Comparison of ENCODE assay signal across 8 cellular contexts in the genomic region with DNA sequence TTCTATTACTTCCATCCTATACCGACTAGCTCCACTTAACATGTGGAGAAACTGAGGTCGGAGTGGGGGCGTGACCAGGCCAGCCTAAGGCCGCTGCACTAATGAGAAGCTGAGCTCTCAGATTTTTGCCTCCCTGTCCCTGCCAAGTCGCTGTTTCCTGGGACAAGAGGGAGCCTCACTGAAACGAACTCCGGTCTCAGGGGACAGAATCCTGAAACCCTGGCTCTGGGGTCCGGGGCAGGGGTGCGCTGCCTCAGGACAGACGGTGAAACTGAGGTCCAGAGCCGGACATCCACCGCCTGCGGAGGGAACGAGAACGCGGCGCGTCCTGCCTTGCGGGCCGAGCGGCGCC. TPM values are rescaled to one million over a fixed set of nuclear protein-coding genes. Genes with fewer than 3 reads are reported as not detected.
DNase-seq lines count a peak whose midpoint lies in the region; ATAC-seq and TF ChIP-seq lines count a peak whose summit lies in the region.

No MANE protein-coding gene starts in this region.

- H3K36me3 Mint-ChIP-seq in CD4-positive, alpha-beta T cell (ENCODE audit: low read depth), result peaks cover 40% of the 10 kb centered on the region

- peak overlapping the region; percentile 61 to 63 (median 62) for H3K4me3 ChIP-seq in Peyer's patch
- peak overlapping the region in 3 of 4 experiments; percentile 32 to 55 (median 34) for H3K4me3 ChIP-seq in fibroblast of lung (replicated peaks in 1 of 4; ENCODE audit: control extremely low read depth in 1 of 4, insufficient read depth in 1 of 4, low read depth in 3 of 4, low read length in 4 of 4)
- peak overlapping the region; percentile 59 to 71 for H3K4me3 ChIP-seq in neutrophil (ENCODE audit: low read depth in 1 of 2, low read length in 1 of 2)

- ATAC-seq in CD4-positive, alpha-beta T cell (ENCODE audit: poor library complexity), result peak; percentile 3
- ATAC-seq in GM19328 (IDR thresholded peaks at IDR 0.05; ENCODE audit: unreplicated experiment) (no peak), GM18502 (IDR thresholded peaks at IDR 0.05; ENCODE audit: poor library complexity, unreplicated experiment) (no peak), GM18873 (IDR thresholded peaks at IDR 0.05; ENCODE audit: low FRiP score, unreplicated experiment) (no peak)

- peaks cover 48% of the 10 kb centered on the region for H3K4me1 Mint-ChIP-seq in CD4-positive, alpha-beta T cell (ENCODE audit: low read depth)

- H3K27me3 Mint-ChIP-seq in CD4-positive, alpha-beta T cell, result no peaks in the 10 kb centered on the region

- no peaks in the 10 kb centered on the region for H4K20me1 ChIP-seq in fibroblast of lung (ENCODE audit: control insufficient read depth, extremely low read depth, insufficient read depth, low read length)

- no peaks in the 10 kb centered on the region for H3K9me3 ChIP-seq in CD4-positive, alpha-beta T cell (ENCODE audit: control insufficient read depth, low read length)
- H3K9me3 ChIP-seq in Peyer's patch, result no peaks in the 10 kb centered on the region
- H3K9me3 ChIP-seq in fibroblast of lung (ENCODE audit: control insufficient read depth, insufficient read depth, low read depth, low read length), result no peaks in the 10 kb centered on the region
- no peaks in the 10 kb centered on the region for H3K9me3 ChIP-seq in neutrophil

- peak overlapping the region; percentile 78 for H3K9ac ChIP-seq in fibroblast of lung (ENCODE audit: insufficient read depth, low read length)

- H2AFZ ChIP-seq in fibroblast of lung (ENCODE audit: low read length), result peak overlapping the region; percentile 91

- CTCF ChIA-PET in CD4-positive, alpha-beta T cell (lab: Charles Lee), result interaction anchor here (0.8 to 1.2 kb wide), 2 partner anchors 17 to 84 kb away, joined by 4 to 5 read pairs; no protein-coding TSS in a partner anchor

- no peaks in the 10 kb centered on the region for H3K9me3 Mint-ChIP-seq in CD4-positive, alpha-beta T cell

- POLR2A ChIA-PET in CD4-positive, alpha-beta T cell (lab: Charles Lee), result interaction anchor here (0.9 to 2.0 kb wide), 10 partner anchors 12 to 101 kb away, joined by 3 to 19 read pairs (median 4); a partner anchor contains a TSS

- peak overlapping the region; percentile 90 for H3K4me3 Mint-ChIP-seq in CD4-positive, alpha-beta T cell

- no peaks in the 10 kb centered on the region for H3K79me2 ChIP-seq in fibroblast of lung (ENCODE audit: control insufficient read depth, insufficient read depth, low read length)

- intact Hi-C loops in CD4-positive, alpha-beta T cell (cut with DNase I, micrococcal nuclease), result loop anchor here (1.0 to 10.0 kb wide), 6 partner anchors 31 to 85 kb away; a partner anchor contains a TSS

- H3K4me2 ChIP-seq in fibroblast of lung (ENCODE audit: extremely low read depth, insufficient read depth, low read length), result peak overlapping the region; percentile 85

- H3K4me1 ChIP-seq in Peyer's patch (peaks cover 0 to 26% (median 8%) of the 10 kb centered on the region in 4 donors), fibroblast of lung (ENCODE audit: control insufficient read depth, extremely low read depth, insufficient read depth, low read length) (peaks cover 6% of the 10 kb centered on the region), neutrophil (ENCODE audit: control insufficient read depth in 1 of 2, insufficient read depth in 1 of 2, low read depth in 1 of 2, low read length in 1 of 2) (peaks cover 16 to 20% of the 10 kb centered on the region in 2 experiments)

- H3K27ac Mint-ChIP-seq in CD4-positive, alpha-beta T cell, result peak overlapping the region; percentile 96

- no peak for TF ChIP-seq POLR2A in Peyer's patch (IDR thresholded peaks at IDR 0.05)

- no peak for TF ChIP-seq CTCF in CD4-positive, alpha-beta T cell (IDR thresholded peaks at IDR 0.05)
- TF ChIP-seq CTCF in Peyer's patch (IDR thresholded peaks at IDR 0.05) (no peak), fibroblast of lung (conservative IDR thresholded peaks at IDR 0.05 in 1 of 2, IDR thresholded peaks at IDR 0.05 in 1 of 2; ENCODE audit: low read depth in 1 of 2, low read length in 2 of 2) (no peak), neutrophil (IDR thresholded peaks at IDR 0.05) (no peak)

- DNase-seq in CD4-positive, alpha-beta T cell, result no peak
- DNase-seq in Peyer's patch (peak in 1 of 3 donors; percentile 49), fibroblast of lung (ENCODE audit: low read depth in 2 of 2) (peak; percentile 6 to 18), NCI-H1417 treated with DMSO at 0.1 percent for 48 hours (lab: John Stamatoyannopoulos, UW) (no peak)

- no peaks in the 10 kb centered on the region for H3K27me3 ChIP-seq in CD4-positive, alpha-beta T cell (ENCODE audit: control insufficient read depth, insufficient read depth, low read length)
- no peaks in the 10 kb centered on the region for H3K27me3 ChIP-seq in Peyer's patch
- H3K27me3 ChIP-seq in fibroblast of lung (ENCODE audit: control insufficient read depth, insufficient read depth, low read length), result no peaks in the 10 kb centered on the region
- H3K27me3 ChIP-seq in neutrophil, result no peaks in the 10 kb centered on the region

- H3K36me3 ChIP-seq in Peyer's patch (no peaks in the 10 kb centered on the region), fibroblast of lung (ENCODE audit: control insufficient read depth, insufficient read depth, low read length) (no peaks in the 10 kb centered on the region), neutrophil (peaks cover 5% of the 10 kb centered on the region)

- peak overlapping the region; percentile 73 for H3K27ac ChIP-seq in CD4-positive, alpha-beta T cell (ENCODE audit: low read depth, low read length)
- H3K27ac ChIP-seq in Peyer's patch (peak overlapping the region; percentile 51 to 88 (median 70)), fibroblast of lung (ENCODE audit: insufficient read depth, low read length) (no peak overlapping the region), neutrophil (no peak overlapping the region)

RNA-seq across cellular contexts. Expression of a gene that starts 0.2 kb away (rescaled TPM):
- 10 to 100 TPM; 11.7 to 12.5 TPM for total RNA-seq in CD4-positive, alpha-beta T cell
- total RNA-seq in Peyer's patch (1 to 10 TPM in 3 of 4 donors, not detected in 1; 1.4 to 6.2 (median 2.0) TPM), fibroblast of lung (18.7 and 30.6 TPM in 2 replicates)
- 11.6 and 28.9 TPM in 2 replicates for polyA plus RNA-seq in fibroblast of lung
- polyA plus RNA-seq in fibroblast of lung (2012), result 7.6 and 21.1 TPM in 2 replicates
- 8.5 and 30.0 TPM in 2 replicates for polyA minus RNA-seq in fibroblast of lung (ENCODE audit: low replicate concordance)

RNA-seq across cellular contexts. Expression of a gene that starts 31.0 kb away (rescaled TPM):
- 10 to 100 TPM; 25.9 to 28.4 TPM for total RNA-seq in CD4-positive, alpha-beta T cell
- 1 to 10 TPM in 2 of 4 donors, under 1 TPM in 1, not detected in 1; 0.88 to 7.4 (median 1.7) TPM for total RNA-seq in Peyer's patch
- not detected in 2 replicates for total RNA-seq in fibroblast of lung
- polyA plus RNA-seq in fibroblast of lung, result not detected in 2 replicates
- polyA plus RNA-seq in fibroblast of lung (2012), result not detected in 2 replicates
- not detected in 2 replicates for polyA minus RNA-seq in fibroblast of lung (ENCODE audit: low replicate concordance)

RNA-seq across cellular contexts. Expression of a gene that starts 49.1 kb away (rescaled TPM):
- 100 to 1,000 TPM; 141 to 147 TPM for total RNA-seq in CD4-positive, alpha-beta T cell
- total RNA-seq in Peyer's patch, result 100 to 1,000 TPM in 1 of 4 donors, 10 to 100 TPM in 3; 22.1 to 212 (median 50.0) TPM
- 33.6 and 37.5 TPM in 2 replicates for total RNA-seq in fibroblast of lung
- 29.3 and 29.4 TPM in 2 replicates for polyA plus RNA-seq in fibroblast of lung
- 16.3 and 19.4 TPM in 2 replicates for polyA plus RNA-seq in fibroblast of lung (2012)
- polyA minus RNA-seq in fibroblast of lung (ENCODE audit: low replicate concordance), result 22.0 and 29.2 TPM in 2 replicates

Comparison
In these comparisons a context has a peak if more than half of its experiments do, and no peak if none do; other contexts are left out.
1. DNase-seq: peak in fibroblast of lung (2 of 2); none in CD4-positive, alpha-beta T cell (0 of 10) and NCI-H1417 treated with DMSO at 0.1 percent for 48 hours (single experiment).
2. H3K27ac ChIP-seq: peak in CD4-positive, alpha-beta T cell (single experiment) and Peyer's patch (4 of 4); none in fibroblast of lung (single experiment) and neutrophil (single experiment).
3. Peak in every context shown above with its lines, with median percentiles within 50 percentile points of each other: H3K4me3 ChIP-seq.